In the genomic region with DNA sequence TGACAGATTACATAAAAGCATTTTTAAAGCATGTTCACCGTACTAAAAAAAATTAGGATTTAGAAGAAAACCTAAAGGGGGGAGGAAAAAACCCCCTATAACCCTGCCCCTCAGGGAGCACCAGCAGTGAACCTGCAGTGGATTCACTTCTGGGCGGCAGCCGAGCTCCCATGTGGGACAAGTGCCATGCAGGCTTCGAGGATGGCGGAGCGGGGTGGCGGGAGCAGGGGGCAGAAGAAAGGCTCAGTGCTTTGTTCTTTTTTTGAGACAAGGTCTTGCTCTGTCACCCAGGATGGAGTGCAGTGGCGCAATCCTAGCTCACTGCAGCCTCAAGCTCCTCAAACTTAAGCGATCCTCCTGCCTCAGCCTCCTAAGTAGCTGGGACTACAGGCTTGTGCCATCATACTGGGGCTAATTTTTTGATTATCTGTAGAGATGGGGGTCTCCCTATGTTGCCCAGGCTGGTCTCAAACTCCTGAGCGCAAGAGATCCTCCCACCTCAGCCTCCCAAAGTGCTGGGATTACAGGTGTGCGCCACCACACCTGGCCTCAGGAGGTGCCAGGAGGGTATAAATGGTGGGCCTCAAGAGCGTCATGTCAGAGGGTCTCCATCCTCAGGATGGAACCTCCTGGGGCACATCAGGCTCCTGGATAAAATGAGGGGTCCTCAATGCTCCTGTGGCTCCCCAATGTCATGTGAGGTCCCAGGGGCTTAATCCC, we compare ENCODE assay signal across 17 cellular contexts. TPM values are rescaled to one million over a fixed set of nuclear protein-coding genes. Genes with fewer than 3 reads are reported as not detected.
A peak's percentile ranks its signal among the peaks of the same experiment; 100 is the strongest.
DNase-seq lines count a peak whose midpoint lies in the region; ATAC-seq, FAIRE-seq and TF ChIP-seq lines count a peak whose summit lies in the region.
"Had no signal": no experiment of that assay in that cellular context is flagged by ENCODE, and none has a peak within 500 bp of the region (broad histone marks: within the 10 kb centered on the region; RNA-seq: fewer than 3 reads in every experiment).

No MANE protein-coding gene starts in this region.

- H4K20me1 ChIP-seq in BLaER1 (peaks cover 20% of the 10 kb centered on the region; the same call in 1 of the 2 replicates), endothelial cell of umbilical vein (replicated peaks; ENCODE audit: control insufficient read depth, extremely low read depth, insufficient read depth, low read length) (peaks cover 3% of the 10 kb centered on the region), osteoblast (ENCODE audit: insufficient read depth, low read length) (peaks cover 4% of the 10 kb centered on the region)

- H3K4me3 ChIP-seq in BLaER1, result no peak overlapping the region
- H3K4me3 ChIP-seq in endothelial cell of umbilical vein (replicated peaks in 1 of 3; ENCODE audit: insufficient read depth in 1 of 3, low read depth in 1 of 3, low read length in 3 of 3), result no peak overlapping the region
- no peak overlapping the region for H3K4me3 ChIP-seq in osteoblast (ENCODE audit: insufficient read depth, low read length)
- H3K4me3 ChIP-seq: GM23338 had no signal

- no peaks in the 10 kb centered on the region for H3K9me1 ChIP-seq in endothelial cell of umbilical vein (replicated peaks; ENCODE audit: control insufficient read depth, extremely low read depth, insufficient read depth, low read length)

- H2AFZ ChIP-seq in endothelial cell of umbilical vein (ENCODE audit: low read depth, low read length) (no peak overlapping the region), osteoblast (ENCODE audit: low read length) (no peak overlapping the region)
- H2AFZ ChIP-seq: GM23338 had no signal

- no peak for FAIRE-seq in endothelial cell of umbilical vein (lab: Jason Lieb, UNC)
- FAIRE-seq: A204.1, D721Med, G401.6, GM12891 had no signal

- BruUV-seq in endothelial cell of umbilical vein (replicated peaks; lab: Mats Ljungman, UMichigan), result no TSS peak

- peak; percentile 30 for DNase-seq in D341Med (ENCODE audit: low spot score)
- DNase-seq in endothelial cell of umbilical vein (ENCODE audit: low read depth, low spot score), result no peak
- DNase-seq in osteoblast (ENCODE audit: insufficient read length, low spot score, missing footprints), result peak; percentile 58
- no peak for DNase-seq in NCI-H1417 (lab: John Stamatoyannopoulos, UW)
- DNase-seq: ACHN; C1 segment of cervical spinal cord; CD4-positive, CD25-positive, alpha-beta regulatory T cell; COR-L47; H9 had no signal

- H3K4me2 ChIP-seq in BLaER1 (peak overlapping the region; percentile 45), endothelial cell of umbilical vein (ENCODE audit: insufficient read depth, low read length) (no peak overlapping the region), osteoblast (ENCODE audit: insufficient read depth, low read length) (no peak overlapping the region)
- H3K4me2 ChIP-seq: GM23338 had no signal

- H3K27ac ChIP-seq in BLaER1, result no peak overlapping the region
- no peak overlapping the region for H3K27ac ChIP-seq in endothelial cell of umbilical vein (ENCODE audit: insufficient read depth, low read depth, low read length)
- H3K27ac ChIP-seq in osteoblast (ENCODE audit: low read depth, low read length), result no peak overlapping the region

- no peaks in the 10 kb centered on the region for H3K9me3 ChIP-seq in BLaER1
- H3K9me3 ChIP-seq in endothelial cell of umbilical vein (replicated peaks; ENCODE audit: control insufficient read depth, insufficient read depth, low read length), result no peaks in the 10 kb centered on the region
- no peaks in the 10 kb centered on the region for H3K9me3 ChIP-seq in osteoblast (ENCODE audit: low read depth, low read length)

- H3K4me1 ChIP-seq in BLaER1 (peaks cover 58% of the 10 kb centered on the region), endothelial cell of umbilical vein (ENCODE audit: control insufficient read depth, extremely low read depth, insufficient read depth, low read length) (no peaks in the 10 kb centered on the region), osteoblast (ENCODE audit: insufficient read depth, low read length) (no peaks in the 10 kb centered on the region)

- H3K36me3 ChIP-seq in BLaER1 (peaks cover 36% of the 10 kb centered on the region), endothelial cell of umbilical vein (ENCODE audit: control insufficient read depth in 2 of 2, extremely low read depth in 1 of 2, insufficient read depth in 2 of 2, low read length in 2 of 2) (peaks cover 9 to 20% of the 10 kb centered on the region in 2 experiments), osteoblast (ENCODE audit: insufficient read depth, low read length) (peaks cover 7% of the 10 kb centered on the region)

- dilution Hi-C loops in endothelial cell of umbilical vein (cut with MboI; ENCODE audit: extremely low pct_ligation_motif_present, low sequenced_read_pairs), result no loop called here

- ATAC-seq in HG02623 (IDR thresholded peaks at IDR 0.05; ENCODE audit: unreplicated experiment) (no peak), GM19328 (IDR thresholded peaks at IDR 0.05; ENCODE audit: unreplicated experiment) (no peak)

- POLR2A ChIA-PET in endothelial cell of umbilical vein (lab: Charles Lee), result no interaction called here

- TF ChIP-seq CTCF in endothelial cell of umbilical vein (IDR thresholded peaks at IDR 0.05; ENCODE audit: extremely low read depth in 1 of 2, insufficient read depth in 1 of 2, low read depth in 1 of 2, low read length in 2 of 2) (no peak), osteoblast (IDR thresholded peaks at IDR 0.05; ENCODE audit: extremely low read depth, low read depth, low read length) (no peak)

- no peak for TF ChIP-seq POLR2A in endothelial cell of umbilical vein (IDR thresholded peaks at IDR 0.05; ENCODE audit: low read depth, low read length)

- CTCF ChIA-PET in endothelial cell of umbilical vein (lab: Charles Lee), result interaction anchor here (4.1 kb wide), 1 partner anchor 143 kb away, joined by 19 read pairs; no protein-coding TSS in a partner anchor

- no peak overlapping the region for H3K9ac ChIP-seq in BLaER1
- no peak overlapping the region for H3K9ac ChIP-seq in endothelial cell of umbilical vein (replicated peaks; ENCODE audit: extremely low read depth, insufficient read depth, low read length)

- no peaks in the 10 kb centered on the region for H3K27me3 ChIP-seq in BLaER1
- H3K27me3 ChIP-seq in endothelial cell of umbilical vein (ENCODE audit: control insufficient read depth in 2 of 2, insufficient read depth in 2 of 2, low read length in 2 of 2), result no peaks in the 10 kb centered on the region
- no peaks in the 10 kb centered on the region for H3K27me3 ChIP-seq in osteoblast (ENCODE audit: insufficient read depth, low read length)

- intact Hi-C loops in endothelial cell of umbilical vein (cut with micrococcal nuclease), result no loop called here

- no peaks in the 10 kb centered on the region for H3K79me2 ChIP-seq in endothelial cell of umbilical vein (ENCODE audit: control insufficient read depth, insufficient read depth, low read length)
- no peaks in the 10 kb centered on the region for H3K79me2 ChIP-seq in osteoblast (ENCODE audit: insufficient read depth, low read length)

TF ChIP-seq in endothelial cell of umbilical vein, 7 proteins besides CTCF, POLR2A, EP300 and RAD21:
- TF ChIP-seq JUN (IDR thresholded peaks at IDR 0.05; ENCODE audit: borderline replicate concordance, insufficient read depth, insufficient read length, low read depth) (no peak), POLR2AphosphoS5 (IDR thresholded peaks at IDR 0.05; ENCODE audit: insufficient read depth, low read depth, low read length) (peak; percentile 17)

RNA-seq across cellular contexts. Expression of a gene that starts 34.0 kb away (rescaled TPM):
- total RNA-seq in endothelial cell of umbilical vein (171 and 178 TPM in 2 replicates), osteoblast (22.8 and 24.5 TPM in 2 replicates)
- polyA plus RNA-seq in endothelial cell of umbilical vein, result 107 and 110 TPM in 2 replicates
- 74.3 and 89.5 TPM in 2 replicates for polyA plus RNA-seq in endothelial cell of umbilical vein (2011; cell fraction: cytosol; rRNA removed)
- polyA plus RNA-seq in endothelial cell of umbilical vein (2011; cell fraction: nucleus; rRNA removed), result 164 and 168 TPM in 2 replicates
- 64.8 and 74.8 TPM in 2 replicates for polyA plus RNA-seq in endothelial cell of umbilical vein (2012)
- polyA minus RNA-seq in endothelial cell of umbilical vein, result 76.9 and 83.9 TPM in 2 replicates
- polyA minus RNA-seq in endothelial cell of umbilical vein (2011; cell fraction: cytosol; rRNA and poly(A)+ RNA removed), result 6.8 TPM
- 36.8 and 45.7 TPM in 2 replicates for polyA minus RNA-seq in endothelial cell of umbilical vein (2011; cell fraction: nucleus; rRNA and poly(A)+ RNA removed)

RNA-seq across cellular contexts. Expression of a gene that starts 51.2 kb away (rescaled TPM):
- total RNA-seq in endothelial cell of umbilical vein (155 and 163 TPM in 2 replicates), osteoblast (46.3 and 61.6 TPM in 2 replicates)
- 48.3 and 50.9 TPM in 2 replicates for polyA plus RNA-seq in endothelial cell of umbilical vein
- 47.8 and 50.9 TPM in 2 replicates for polyA plus RNA-seq in endothelial cell of umbilical vein (2011; cell fraction: cytosol; rRNA removed)
- 46.5 and 57.4 TPM in 2 replicates for polyA plus RNA-seq in endothelial cell of umbilical vein (2011; cell fraction: nucleus; rRNA removed)
- polyA plus RNA-seq in endothelial cell of umbilical vein (2012), result 77.1 and 112 TPM in 2 replicates
- polyA minus RNA-seq in endothelial cell of umbilical vein, result 130 and 145 TPM in 2 replicates
- 16.5 TPM for polyA minus RNA-seq in endothelial cell of umbilical vein (2011; cell fraction: cytosol; rRNA and poly(A)+ RNA removed)
- polyA minus RNA-seq in endothelial cell of umbilical vein (2011; cell fraction: nucleus; rRNA and poly(A)+ RNA removed), result 32.5 and 42.0 TPM in 2 replicates

Comparison
In these comparisons a context has a peak if more than half of its experiments do, and no peak if none do; other contexts are left out.
1. DNase-seq: peak in D341Med (single experiment) and osteoblast (single experiment); none in endothelial cell of umbilical vein (single experiment) and NCI-H1417 (0 of 3).